1 cellular context compared by ENCODE assay signal in the genomic region with DNA sequence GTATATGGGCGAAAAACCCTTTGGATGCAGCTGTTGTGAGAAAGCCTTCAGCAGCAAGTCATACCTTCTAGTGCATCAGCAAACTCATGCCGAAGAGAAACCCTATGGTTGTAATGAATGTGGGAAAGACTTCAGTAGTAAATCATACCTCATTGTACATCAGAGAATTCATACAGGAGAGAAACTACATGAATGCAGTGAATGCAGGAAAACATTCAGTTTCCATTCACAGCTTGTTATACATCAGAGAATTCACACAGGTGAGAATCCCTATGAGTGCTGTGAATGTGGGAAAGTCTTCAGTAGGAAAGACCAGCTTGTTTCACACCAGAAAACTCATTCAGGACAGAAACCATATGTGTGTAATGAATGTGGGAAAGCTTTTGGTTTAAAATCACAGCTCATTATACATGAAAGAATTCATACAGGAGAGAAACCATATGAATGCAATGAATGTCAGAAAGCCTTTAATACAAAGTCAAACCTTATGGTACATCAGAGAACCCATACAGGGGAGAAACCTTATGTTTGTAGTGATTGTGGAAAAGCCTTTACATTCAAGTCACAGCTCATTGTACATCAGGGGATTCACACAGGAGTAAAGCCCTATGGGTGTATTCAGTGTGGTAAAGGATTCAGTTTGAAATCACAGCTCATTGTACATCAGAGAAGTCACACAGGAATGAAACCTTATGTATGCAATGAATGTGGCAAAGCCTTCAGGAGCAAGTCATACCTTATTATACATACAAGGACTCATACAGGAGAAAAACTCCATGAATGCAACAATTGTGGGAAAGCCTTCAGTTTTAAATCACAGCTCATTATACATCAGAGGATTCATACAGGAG.
TF ChIP-seq lines count a peak whose summit lies in the region.

No MANE protein-coding gene starts in this region.

TF ChIP-seq in H1, 55 proteins besides CTCF, POLR2A, EP300 and RAD21:
- TF ChIP-seq GTF2F1 (IDR thresholded peaks at IDR 0.05; ENCODE audit: borderline replicate concordance, low read depth, low read length) (no peak), JUND (IDR thresholded peaks at IDR 0.05; ENCODE audit: low read length) (no peak), CBX5 (IDR thresholded peaks at IDR 0.05; ENCODE audit: low read depth, low read length) (0 out of 2 replicates have a peak, but pooled peaks have one; percentile 0), SUZ12 (IDR thresholded peaks at IDR 0.05; ENCODE audit: low read length) (no peak)
- TF ChIP-seq, protein P1, sequence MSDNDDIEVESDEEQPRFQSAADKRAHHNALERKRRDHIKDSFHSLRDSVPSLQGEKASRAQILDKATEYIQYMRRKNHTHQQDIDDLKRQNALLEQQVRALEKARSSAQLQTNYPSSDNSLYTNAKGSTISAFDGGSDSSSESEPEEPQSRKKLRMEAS (IDR thresholded peaks at IDR 0.05): no peak
